Comparison of ENCODE assay signal across 26 cellular contexts in genomic region chr14:101755591-101756324, GRCh38.
"Had no signal": no experiment of that assay in that cellular context is flagged by ENCODE, and none has a peak within 500 bp of the region (broad histone marks: within the 10 kb centered on the region; RNA-seq: fewer than 3 reads in every experiment).

No MANE protein-coding gene starts in this region.

- H3K27ac Mint-ChIP-seq: effector memory CD8-positive, alpha-beta T cell; stimulated activated naive B cell treated with anti-CD40 and anti-IgM and Interleukin-4, amounts not matched to agents 10 μg/mL and 1 μg/mL and 100 μg/mL, for 72 hours; stimulated activated naive CD8-positive, alpha-beta T cell treated with anti-CD3 and anti-CD28 coated beads, Interleukin-15, Interleukin-2, amounts not matched to agents 100 ng/mL and 50 ng/mL, for 24 hours had no signal

- H3K27ac ChIP-seq: esophagus squamous epithelium, heart right ventricle, left ventricle myocardium inferior, lower lobe of right lung, ovary, psoas muscle, sigmoid colon, thoracic aorta, tibial nerve, upper lobe of left lung had no signal

- H3K9me3 Mint-ChIP-seq: effector memory CD8-positive, alpha-beta T cell; natural killer cell had no signal

- H3K9me3 ChIP-seq: esophagus squamous epithelium, left ventricle myocardium inferior, lower lobe of right lung, ovary, psoas muscle, sigmoid colon, thoracic aorta, tibial nerve, upper lobe of left lung had no signal

- H3K4me3 ChIP-seq: esophagus squamous epithelium, heart right ventricle, left ventricle myocardium inferior, lower lobe of right lung, ovary, psoas muscle, sigmoid colon, thoracic aorta, tibial nerve, upper lobe of left lung had no signal

- DNase-seq: cortex of kidney; effector memory CD8-positive, alpha-beta T cell; erythroblast; esophagus squamous epithelium; foreskin melanocyte; glutamatergic neuron; heart right ventricle; hippocampal formation; kidney glomerular epithelial cell; left colon; left ventricle myocardium inferior; lower lobe of right lung; natural killer cell; nucleus accumbens; ovary; posterior cingulate gyrus; psoas muscle; right cardiac atrium; sigmoid colon; stimulated activated CD4-positive, alpha-beta T cell treated with anti-CD3 and anti-CD28 coated beads, Interleukin-4, amount 100 ng/mL, for 4 hours; stimulated activated naive B cell treated with anti-CD40 and anti-IgM and Interleukin-4, amounts not matched to agents 10 μg/mL and 1 μg/mL and 100 μg/mL, for 72 hours had no signal

- H3K36me3 ChIP-seq: esophagus squamous epithelium, heart right ventricle, left ventricle myocardium inferior, lower lobe of right lung, ovary, sigmoid colon, thoracic aorta, tibial nerve, upper lobe of left lung had no signal

- ATAC-seq: effector memory CD8-positive, alpha-beta T cell; heart right ventricle; left colon; lower lobe of right lung; natural killer cell; psoas muscle; right cardiac atrium; stimulated activated naive B cell treated with anti-CD40 and anti-IgM and Interleukin-4, amounts not matched to agents 10 μg/mL and 1 μg/mL and 100 μg/mL, for 72 hours had no signal

- H3K4me3 Mint-ChIP-seq: neural crest cell; stimulated activated naive B cell treated with anti-CD40 and anti-IgM and Interleukin-4, amounts not matched to agents 10 μg/mL and 1 μg/mL and 100 μg/mL, for 72 hours; stimulated activated naive CD8-positive, alpha-beta T cell treated with anti-CD3 and anti-CD28 coated beads, Interleukin-15, Interleukin-2, amounts not matched to agents 100 ng/mL and 50 ng/mL, for 24 hours had no signal

- H3K36me3 Mint-ChIP-seq: stimulated activated naive B cell treated with anti-CD40 and anti-IgM and Interleukin-4, amounts not matched to agents 10 μg/mL and 1 μg/mL and 100 μg/mL, for 72 hours had no signal

- H3K27me3 ChIP-seq: ovary, upper lobe of left lung had no signal

- H3K4me1 ChIP-seq: psoas muscle had no signal
